Comparison of ENCODE assay signal across 7 cellular contexts in the genomic region with DNA sequence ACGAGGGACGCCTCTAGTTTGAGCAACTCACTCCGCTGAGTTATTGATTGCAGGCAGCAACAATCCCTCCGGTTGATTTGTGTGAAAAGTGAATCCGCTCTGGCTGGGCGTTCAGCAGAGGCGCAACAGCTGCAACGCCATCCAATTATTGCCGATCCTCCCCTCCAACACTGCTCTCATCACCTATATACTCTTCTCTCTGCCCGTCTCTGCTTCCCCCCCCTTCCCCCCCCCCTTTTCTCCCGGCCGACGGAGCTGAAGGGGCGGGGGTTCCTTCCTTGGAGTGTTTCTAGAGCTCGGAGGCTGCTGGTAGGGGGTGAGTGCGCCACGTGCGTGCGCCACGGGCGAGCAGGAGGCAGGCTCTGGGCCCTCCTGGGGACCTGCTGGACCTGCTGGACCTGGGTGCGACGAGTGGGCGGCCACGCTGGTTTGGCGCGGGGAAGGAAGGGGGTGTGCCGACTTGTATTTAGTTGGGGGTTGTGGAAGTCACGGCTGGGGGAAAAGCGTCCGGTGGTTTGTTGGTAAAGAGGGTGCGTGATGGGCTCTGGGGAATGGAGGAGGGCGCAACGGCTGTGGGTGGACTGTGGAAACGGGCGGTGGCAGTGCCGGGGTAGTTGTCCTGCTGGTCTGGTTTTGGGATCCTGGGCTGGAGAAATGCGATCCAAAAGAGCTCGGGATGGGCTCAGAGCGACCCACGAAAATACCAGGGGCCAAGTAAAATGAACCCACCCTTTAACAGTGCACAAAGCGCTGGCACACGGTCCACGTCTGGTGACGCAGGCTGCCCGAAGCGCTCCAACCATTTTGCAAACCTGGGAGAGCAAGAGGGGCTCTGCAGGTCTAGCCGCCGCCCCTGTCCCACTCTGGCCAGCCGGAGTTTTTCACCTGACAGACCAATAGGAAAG. TPM values are rescaled to one million over a fixed set of nuclear protein-coding genes. Genes with fewer than 3 reads are reported as not detected.
DNase-seq lines count a peak whose midpoint lies in the region; ATAC-seq and TF ChIP-seq lines count a peak whose summit lies in the region.

No MANE protein-coding gene starts in this region.

- no peak overlapping the region for H3K27ac ChIP-seq in CD4-positive, alpha-beta memory T cell (ENCODE audit: low read depth, low read length)

- intact Hi-C loops in CD4-positive, alpha-beta memory T cell (cut with micrococcal nuclease), result no loop called here

- peaks cover 2% of the 10 kb centered on the region for H3K27me3 ChIP-seq in CD4-positive, alpha-beta memory T cell (ENCODE audit: insufficient read depth, low read length)

- peaks cover 24 to 27% of the 10 kb centered on the region in 2 donors for H3K27me3 Mint-ChIP-seq in natural killer cell treated with Interleukin-12 subunit alpha and Interleukin-12 subunit beta and Interleukin-15 and Interleukin-18, amount 100 ng/mL, for 72 hours
- peaks cover 14 to 31% of the 10 kb centered on the region in 2 donors for H3K27me3 Mint-ChIP-seq in CD4-positive, alpha-beta memory T cell

- no peak for TF ChIP-seq CTCF in fibroblast of pulmonary artery (IDR thresholded peaks at IDR 0.05; ENCODE audit: low read length, missing control alignments)

- H3K9me3 ChIP-seq in CD4-positive, alpha-beta memory T cell (ENCODE audit: control insufficient read depth in 1 of 2, low read length in 2 of 2), result no peaks in the 10 kb centered on the region

- peak overlapping the region; percentile 75 for H3K4me3 Mint-ChIP-seq in natural killer cell treated with Interleukin-12 subunit alpha and Interleukin-12 subunit beta and Interleukin-15 and Interleukin-18, amount 100 ng/mL, for 72 hours
- no peak overlapping the region for H3K4me3 Mint-ChIP-seq in CD4-positive, alpha-beta memory T cell

- peaks cover 6 to 7% of the 10 kb centered on the region in 2 donors for H3K4me1 Mint-ChIP-seq in natural killer cell treated with Interleukin-12 subunit alpha and Interleukin-12 subunit beta and Interleukin-15 and Interleukin-18, amount 100 ng/mL, for 72 hours (ENCODE audit: low read depth in 2 of 2)
- H3K4me1 Mint-ChIP-seq in CD4-positive, alpha-beta memory T cell, result peaks cover 1 to 3% (median 2%) of the 10 kb centered on the region in 4 donors

- peak; percentile 37 for ATAC-seq in GM18909 (IDR thresholded peaks at IDR 0.05; ENCODE audit: poor library complexity, unreplicated experiment)
- peak; percentile 41 for ATAC-seq in HG02885 (IDR thresholded peaks at IDR 0.05; ENCODE audit: poor library complexity, unreplicated experiment)
- peak; percentile 80 for ATAC-seq in SK-N-SH treated with all-trans-retinoic acid at 6 μM for 48 hours
- peak; percentile 24 to 48 for ATAC-seq in natural killer cell treated with Interleukin-12 subunit alpha and Interleukin-12 subunit beta and Interleukin-15 and Interleukin-18, amount 100 ng/mL, for 72 hours
- ATAC-seq in HG03196 (IDR thresholded peaks at IDR 0.05; ENCODE audit: unreplicated experiment), result no peak

- POLR2A ChIA-PET in CD4-positive, alpha-beta memory T cell (lab: Charles Lee; ENCODE audit: partially characterized antibody), result no interaction called here

- H3K4me3 ChIP-seq in fibroblast of pulmonary artery (replicated peaks; ENCODE audit: low read depth, low read length), result peak overlapping the region; percentile 63
- no peak overlapping the region for H3K4me3 ChIP-seq in CD4-positive, alpha-beta memory T cell (ENCODE audit: low read length in 2 of 2)

- peaks cover 1% of the 10 kb centered on the region for H3K4me1 ChIP-seq in CD4-positive, alpha-beta memory T cell (ENCODE audit: insufficient read depth, low read length)

- CTCF ChIA-PET in CD4-positive, alpha-beta memory T cell (lab: Charles Lee; ENCODE audit: partially characterized antibody), result no interaction called here

- H3K9me3 Mint-ChIP-seq in natural killer cell treated with Interleukin-12 subunit alpha and Interleukin-12 subunit beta and Interleukin-15 and Interleukin-18, amount 100 ng/mL, for 72 hours, result no peaks in the 10 kb centered on the region
- H3K9me3 Mint-ChIP-seq in CD4-positive, alpha-beta memory T cell, result no peaks in the 10 kb centered on the region

- peak; percentile 46 for DNase-seq in fibroblast of pulmonary artery (ENCODE audit: low read depth)
- DNase-seq in natural killer cell treated with Interleukin-12 subunit alpha and Interleukin-12 subunit beta and Interleukin-15 and Interleukin-18, amount 100 ng/mL, for 72 hours (ENCODE audit: low spot score), result no peak
- no peak for DNase-seq in CD4-positive, alpha-beta memory T cell

- no peak overlapping the region for H3K27ac Mint-ChIP-seq in natural killer cell treated with Interleukin-12 subunit alpha and Interleukin-12 subunit beta and Interleukin-15 and Interleukin-18, amount 100 ng/mL, for 72 hours
- peak overlapping the region in 1 of 7 donors; percentile 47 for H3K27ac Mint-ChIP-seq in CD4-positive, alpha-beta memory T cell

- H3K36me3 ChIP-seq in CD4-positive, alpha-beta memory T cell (ENCODE audit: insufficient read depth, low read length), result no peaks in the 10 kb centered on the region

- no peaks in the 10 kb centered on the region for H3K36me3 Mint-ChIP-seq in natural killer cell treated with Interleukin-12 subunit alpha and Interleukin-12 subunit beta and Interleukin-15 and Interleukin-18, amount 100 ng/mL, for 72 hours
- no peaks in the 10 kb centered on the region for H3K36me3 Mint-ChIP-seq in CD4-positive, alpha-beta memory T cell

TF ChIP-seq in SK-N-SH treated with all-trans-retinoic acid at 6 μM for 48 hours, 23 proteins besides CTCF, POLR2A, EP300 and RAD21:
- TF ChIP-seq BACH2 (CRISPR knock-in tag; IDR thresholded peaks at IDR 0.05; ENCODE audit: borderline replicate concordance), result no peak
- TF ChIP-seq, protein P1, sequence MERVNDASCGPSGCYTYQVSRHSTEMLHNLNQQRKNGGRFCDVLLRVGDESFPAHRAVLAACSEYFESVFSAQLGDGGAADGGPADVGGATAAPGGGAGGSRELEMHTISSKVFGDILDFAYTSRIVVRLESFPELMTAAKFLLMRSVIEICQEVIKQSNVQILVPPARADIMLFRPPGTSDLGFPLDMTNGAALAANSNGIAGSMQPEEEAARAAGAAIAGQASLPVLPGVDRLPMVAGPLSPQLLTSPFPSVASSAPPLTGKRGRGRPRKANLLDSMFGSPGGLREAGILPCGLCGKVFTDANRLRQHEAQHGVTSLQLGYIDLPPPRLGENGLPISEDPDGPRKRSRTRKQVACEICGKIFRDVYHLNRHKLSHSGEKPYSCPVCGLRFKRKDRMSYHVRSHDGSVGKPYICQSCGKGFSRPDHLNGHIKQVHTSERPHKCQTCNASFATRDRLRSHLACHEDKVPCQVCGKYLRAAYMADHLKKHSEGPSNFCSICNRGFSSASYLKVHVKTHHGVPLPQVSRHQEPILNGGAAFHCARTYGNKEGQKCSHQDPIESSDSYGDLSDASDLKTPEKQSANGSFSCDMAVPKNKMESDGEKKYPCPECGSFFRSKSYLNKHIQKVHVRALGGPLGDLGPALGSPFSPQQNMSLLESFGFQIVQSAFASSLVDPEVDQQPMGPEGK (CRISPR knock-in tag; IDR thresholded peaks at IDR 0.05; ENCODE audit: borderline replicate concordance), result 0 out of 2 replicates have a peak, but pooled peaks have one; percentile 19
TF ChIP-seq in SK-N-SH treated with all-trans-retinoic acid at 6 μM for 48 hours: peak in this region for 1.

RNA-seq across cellular contexts. Expression of a gene that starts 6.4 kb away (rescaled TPM):
- 1 to 10 TPM; 3.3 to 3.5 TPM for total RNA-seq in natural killer cell treated with Interleukin-12 subunit alpha and Interleukin-12 subunit beta and Interleukin-15 and Interleukin-18, amount 100 ng/mL, for 72 hours
- under 1 TPM; 0.12 to 0.39 TPM for total RNA-seq in CD4-positive, alpha-beta memory T cell
- polyA plus RNA-seq in CD4-positive, alpha-beta memory T cell, result 1 to 10 TPM in 1 of 2 donors, under 1 TPM in 1; 0.18 to 1.0 TPM
